ENCODE assay signal across 10 cellular contexts in the genomic region with DNA sequence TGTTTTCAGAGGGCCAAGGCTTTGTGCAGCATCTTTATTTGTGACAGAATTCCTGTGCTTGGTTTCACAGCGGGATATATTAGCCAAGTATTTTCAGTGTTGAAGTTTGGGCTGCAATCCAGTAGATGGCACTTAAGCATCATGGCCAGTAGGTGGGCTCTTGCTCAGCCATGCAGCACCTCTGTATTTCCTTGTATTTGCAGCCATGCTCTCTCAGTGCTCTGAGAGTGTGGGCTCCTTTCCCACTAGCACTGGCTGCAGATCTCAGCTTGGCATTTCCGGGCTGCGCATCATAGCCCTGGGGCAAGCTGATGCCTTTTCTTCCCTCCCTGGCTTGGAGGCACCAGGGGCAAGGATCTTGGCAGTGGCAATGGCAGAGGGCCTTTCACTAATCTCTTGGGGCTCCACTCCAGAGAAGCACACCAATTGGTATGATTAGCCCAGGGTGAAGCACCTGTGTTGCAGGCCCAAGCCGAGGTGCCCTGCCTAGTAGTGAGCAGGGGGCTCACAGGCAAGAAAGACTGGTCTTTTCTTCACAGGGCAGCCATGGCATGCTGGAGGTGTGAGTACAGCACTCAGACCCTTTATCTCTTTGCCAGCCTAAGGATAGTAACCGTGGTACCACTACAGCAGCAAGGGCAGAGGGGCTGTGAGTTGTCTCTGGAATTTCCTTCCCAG. TPM values are rescaled to one million over a fixed set of nuclear protein-coding genes. Genes with fewer than 3 reads are reported as not detected.
DNase-seq lines count a peak whose midpoint lies in the region; ATAC-seq and TF ChIP-seq lines count a peak whose summit lies in the region.
"Had no signal": no experiment of that assay in that cellular context is flagged by ENCODE, and none has a peak within 500 bp of the region (broad histone marks: within the 10 kb centered on the region; RNA-seq: fewer than 3 reads in every experiment).

No MANE protein-coding gene starts in this region.

- H3K27me3 ChIP-seq in PC-9 (ENCODE audit: insufficient read depth, low read depth): no peaks in the 10 kb centered on the region
- no peaks in the 10 kb centered on the region for H3K27me3 ChIP-seq in iPS DF 6.9 (ENCODE audit: control insufficient read depth, insufficient read depth, low read length)
- no peaks in the 10 kb centered on the region for H3K27me3 ChIP-seq in prostate gland (replicated peaks; ENCODE audit: insufficient read depth)

- H3K4me1 ChIP-seq in PC-9 (replicated peaks; ENCODE audit: insufficient read depth) (no peaks in the 10 kb centered on the region), iPS DF 6.9 (ENCODE audit: control insufficient read depth, insufficient read depth, low read length) (no peaks in the 10 kb centered on the region), prostate gland (replicated peaks) (no peaks in the 10 kb centered on the region)

- no peaks in the 10 kb centered on the region for H3K79me2 ChIP-seq in PC-9 (ENCODE audit: low read depth)

- H3K4me3 Mint-ChIP-seq in chondrocyte (ENCODE audit: unreplicated experiment): no peak overlapping the region

- H3K4me1 Mint-ChIP-seq in chondrocyte (ENCODE audit: low read depth): no peaks in the 10 kb centered on the region

- no peaks in the 10 kb centered on the region for H3K9me2 ChIP-seq in PC-9 (ENCODE audit: insufficient read depth)

- H3K9me3 Mint-ChIP-seq in chondrocyte (ENCODE audit: low read depth): peaks cover 34% of the 10 kb centered on the region

- CTCF ChIA-PET in PC-9 (lab: Charles Lee): interaction anchor here (0.7 kb wide), 1 partner anchor 689 kb away, joined by 6 read pairs; no protein-coding TSS in a partner anchor

- TF ChIP-seq CTCF in PC-9 (conservative IDR thresholded peaks at IDR 0.05) (0 out of 2 replicates have a peak, but pooled peaks have one; percentile 24), prostate gland (IDR thresholded peaks at IDR 0.05) (no peak), chondrocyte (IDR thresholded peaks at IDR 0.05) (no peak)

- peaks cover 2% of the 10 kb centered on the region for H3K27me3 Mint-ChIP-seq in chondrocyte (ENCODE audit: low read depth)

- no peak overlapping the region for H3K4me3 ChIP-seq in PC-9
- H3K4me3 ChIP-seq in iPS DF 6.9 (ENCODE audit: low read length): no peak overlapping the region
- no peak overlapping the region for H3K4me3 ChIP-seq in prostate gland

- H2AFZ ChIP-seq in PC-9: no peak overlapping the region

- POLR2A ChIA-PET in PC-9 (lab: Charles Lee; ENCODE audit: unreplicated experiment): no interaction called here

- DNase-seq in GDM1 (lab: John Stamatoyannopoulos, UW): peak; percentile 44
- no peak for DNase-seq in PC-9
- peak; percentile 45 for DNase-seq in iPS DF 6.9 (ENCODE audit: low read depth, low spot score)
- no peak for DNase-seq in prostate gland (ENCODE audit: low spot score)
- no peak for DNase-seq in 8988T
- no peak for DNase-seq in germinal center (ENCODE audit: low spot score)
- no peak for DNase-seq in chondrocyte (ENCODE audit: low spot score)
- DNase-seq: cerebellar nuclear complex, hippocampal formation had no signal

- H3K36me3 ChIP-seq in PC-9 (ENCODE audit: low read depth) (no peaks in the 10 kb centered on the region), iPS DF 6.9 (ENCODE audit: control insufficient read depth, insufficient read depth, low read length) (no peaks in the 10 kb centered on the region), prostate gland (no peaks in the 10 kb centered on the region)

- BruUV-seq in PC-9 (replicated peaks; lab: Mats Ljungman, UMichigan): no TSS peak

- no peaks in the 10 kb centered on the region for H4K20me1 ChIP-seq in PC-9 (ENCODE audit: insufficient read depth)

- H3K27ac ChIP-seq in PC-9 (no peak overlapping the region), iPS DF 6.9 (ENCODE audit: low read length) (no peak overlapping the region), prostate gland (no peak overlapping the region)

- no peaks in the 10 kb centered on the region for H3F3A ChIP-seq in PC-9 (ENCODE audit: insufficient read depth, low read depth)

- TF ChIP-seq POLR2A in prostate gland (IDR thresholded peaks at IDR 0.05): no peak

- H3K36me3 Mint-ChIP-seq in chondrocyte (ENCODE audit: low read depth): no peaks in the 10 kb centered on the region

- no peak overlapping the region for H3K27ac Mint-ChIP-seq in chondrocyte (ENCODE audit: unreplicated experiment)

- no CpG with 5 or more reads among the region's 5 CpGs for WGBS in iPS DF 6.9 (ENCODE audit: insufficient coverage, insufficient read length)
- WGBS in prostate gland: 94% methylated on average over 5 of the region's 5 CpGs

- ATAC-seq in HG03175 (IDR thresholded peaks at IDR 0.05; ENCODE audit: unreplicated experiment): peak; percentile 58

- H3K9me3 ChIP-seq in PC-9 (ENCODE audit: insufficient read depth, low read depth): no peaks in the 10 kb centered on the region
- H3K9me3 ChIP-seq in iPS DF 6.9 (ENCODE audit: control insufficient read depth, insufficient read depth, low read length): no peaks in the 10 kb centered on the region
- no peaks in the 10 kb centered on the region for H3K9me3 ChIP-seq in prostate gland

- no peak overlapping the region for H3K4me2 ChIP-seq in PC-9

- intact Hi-C loops in PC-9 (cut with micrococcal nuclease; ENCODE audit: unreplicated experiment) (no loop called here), prostate gland (cut with DNase I) (no loop called here)

RNA-seq across cellular contexts. Expression of a gene that starts 48.3 kb away (rescaled TPM):
- total RNA-seq in PC-9 (2021) (not detected in 2 replicates), prostate gland (1 to 10 TPM in 1 of 2 donors, not detected in 1; 1.7 TPM), chondrocyte (0.82 to 1.8 TPM (median 1.1 TPM) in 3 replicates)

Comparison
In these comparisons a context has a peak if more than half of its experiments do, and no peak if none do; other contexts are left out.
1. DNase-seq: peak in GDM1 (single experiment) and iPS DF 6.9 (single experiment); none in PC-9 (0 of 2), prostate gland (single experiment), 8988T (single experiment), germinal center (single experiment) and chondrocyte (single experiment).